In the genomic region with DNA sequence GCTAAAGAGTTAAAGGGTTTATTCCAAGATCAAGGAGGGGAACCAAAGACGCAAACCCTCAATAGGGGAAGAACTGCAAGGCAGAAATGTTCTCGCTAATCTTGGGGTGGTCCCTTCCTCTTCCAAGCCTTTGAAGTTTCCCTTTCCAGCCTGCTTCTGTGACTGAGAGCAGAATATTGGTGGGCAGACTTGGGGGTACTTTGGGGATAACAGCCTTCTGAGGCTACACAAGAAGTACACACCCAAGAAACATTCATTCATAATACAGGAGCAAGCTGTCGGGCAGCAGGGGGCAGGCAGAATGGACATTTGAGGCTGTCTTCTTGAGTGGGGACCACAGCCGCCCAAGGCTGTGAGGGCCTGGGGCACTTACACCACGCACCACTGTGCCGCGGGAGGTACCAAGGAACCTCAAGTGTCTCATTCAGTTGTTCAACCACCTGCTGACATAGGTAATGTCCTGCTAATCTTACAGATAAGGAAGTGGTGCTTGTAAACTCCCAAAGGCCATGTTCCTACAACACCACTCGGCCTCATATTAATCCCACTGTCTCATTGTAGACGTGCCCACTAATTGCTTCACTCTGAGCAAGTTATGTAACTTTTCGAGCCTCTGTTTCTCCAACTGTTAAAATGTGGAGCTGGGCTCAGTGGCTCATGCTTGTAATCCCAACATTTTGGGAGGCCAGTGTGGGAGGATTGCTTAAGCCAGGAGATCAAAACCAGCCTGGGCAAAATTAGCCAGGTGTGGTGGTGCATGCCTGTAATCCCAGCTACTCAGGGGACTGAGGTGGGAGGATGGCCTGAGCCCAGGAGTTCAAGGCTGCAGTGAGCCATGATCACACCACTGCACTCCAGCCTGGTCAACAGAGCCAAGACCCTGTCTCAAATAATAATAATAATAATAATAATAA, we compare ENCODE assay signal across 11 cellular contexts. TPM values are rescaled to one million over a fixed set of nuclear protein-coding genes. Genes with fewer than 3 reads are reported as not detected.
DNase-seq lines count a peak whose midpoint lies in the region; ATAC-seq and TF ChIP-seq lines count a peak whose summit lies in the region.
"Had no signal": no experiment of that assay in that cellular context is flagged by ENCODE, and none has a peak within 500 bp of the region (broad histone marks: within the 10 kb centered on the region; RNA-seq: fewer than 3 reads in every experiment).

No MANE protein-coding gene starts in this region.

- TF ChIP-seq CTCF in WTC11 (IDR thresholded peaks at IDR 0.05) (no peak), stomach (IDR thresholded peaks at IDR 0.05) (no peak)

- H3K4me3 ChIP-seq in stomach = peak overlapping the region in 1 of 4 donors; percentile 10
- H3K4me3 ChIP-seq: smooth muscle cell had no signal

- no peak for TF ChIP-seq EP300 in stomach (IDR thresholded peaks at IDR 0.05)

- no peaks in the 10 kb centered on the region for H3K9me3 Mint-ChIP-seq in activated CD4-positive, alpha-beta T cell treated with anti-CD3 and anti-CD28 coated beads, Interleukin-2, amount 10 ng/mL, durations not matched to agents 24 days and 14 days
- no peaks in the 10 kb centered on the region for H3K9me3 Mint-ChIP-seq in WTC11

- intact Hi-C loops in activated CD4-positive, alpha-beta T cell treated with anti-CD3 and anti-CD28 coated beads, Interleukin-2, amount 10 ng/mL, durations not matched to agents 24 days and 14 days (cut with micrococcal nuclease) = no loop called here
- intact Hi-C loops in stomach (cut with DNase I; ENCODE audit: low total_unique reads) = loop anchor here (10.0 kb wide), 1 partner anchor 263 kb away; no protein-coding TSS in a partner anchor

- H3K36me3 ChIP-seq in stomach = peaks cover 0 to 12% (median 11%) of the 10 kb centered on the region in 4 donors
- H3K36me3 ChIP-seq: breast epithelium had no signal

- peaks cover 61 to 84% (median 77%) of the 10 kb centered on the region in 4 donors for H3K4me1 ChIP-seq in stomach

- peaks cover 25% of the 10 kb centered on the region for H3K4me1 Mint-ChIP-seq in activated CD4-positive, alpha-beta T cell treated with anti-CD3 and anti-CD28 coated beads, Interleukin-2, amount 10 ng/mL, durations not matched to agents 24 days and 14 days
- H3K4me1 Mint-ChIP-seq in WTC11 = peaks cover 36% of the 10 kb centered on the region

- no peaks in the 10 kb centered on the region for H3K27me3 ChIP-seq in layer of hippocampus (ENCODE audit: control insufficient read depth, insufficient read depth, low read length)
- H3K27me3 ChIP-seq in stomach = no peaks in the 10 kb centered on the region
- H3K27me3 ChIP-seq: breast epithelium had no signal

- no peak overlapping the region for H3K27ac Mint-ChIP-seq in activated CD4-positive, alpha-beta T cell treated with anti-CD3 and anti-CD28 coated beads, Interleukin-2, amount 10 ng/mL, durations not matched to agents 24 days and 14 days
- H3K27ac Mint-ChIP-seq in WTC11 = no peak overlapping the region

- no peak for TF ChIP-seq POLR2A in stomach (IDR thresholded peaks at IDR 0.05)

- POLR2A ChIA-PET in WTC11 (lab: Charles Lee) = no interaction called here

- CTCF ChIA-PET in WTC11 (lab: Charles Lee) = interaction anchor here (0.7 to 14.8 kb wide), 2 partner anchors 18 to 146 kb away, joined by 3 to 207 read pairs; no protein-coding TSS in a partner anchor

- peaks cover 15% of the 10 kb centered on the region for H3K36me3 Mint-ChIP-seq in activated CD4-positive, alpha-beta T cell treated with anti-CD3 and anti-CD28 coated beads, Interleukin-2, amount 10 ng/mL, durations not matched to agents 24 days and 14 days (ENCODE audit: low read depth)
- peaks cover 10% of the 10 kb centered on the region for H3K36me3 Mint-ChIP-seq in WTC11

- DNase-seq in activated CD4-positive, alpha-beta T cell treated with anti-CD3 and anti-CD28 coated beads, Interleukin-2, amount 10 ng/mL, durations not matched to agents 24 days and 14 days = no peak
- DNase-seq in activated CD4-positive, alpha-beta T cell treated with anti-CD3 and anti-CD28 coated beads, Interleukin-2, amount 50 U/mL, for 4 hours = no peak
- DNase-seq in WTC11 (ENCODE audit: low spot score) (no peak), stomach (no peak), RPMI8226 (no peak)
- DNase-seq: NCI-H2171 had no signal

- no peak for ATAC-seq in WTC11
- ATAC-seq in GM21360 (IDR thresholded peaks at IDR 0.05; ENCODE audit: unreplicated experiment) = no peak
- ATAC-seq in HG03097 (IDR thresholded peaks at IDR 0.05; ENCODE audit: low FRiP score, unreplicated experiment) = no peak

- 33 to 47% (median 44%) methylated on average over 6 to 10 of the region's 10 CpGs for WGBS in stomach, 5 donors

- H3K27me3 Mint-ChIP-seq in activated CD4-positive, alpha-beta T cell treated with anti-CD3 and anti-CD28 coated beads, Interleukin-2, amount 10 ng/mL, durations not matched to agents 24 days and 14 days = no peaks in the 10 kb centered on the region
- H3K27me3 Mint-ChIP-seq in WTC11 (ENCODE audit: low read depth) = no peaks in the 10 kb centered on the region

- H3K9me3 ChIP-seq in stomach = no peaks in the 10 kb centered on the region
- H3K9me3 ChIP-seq: breast epithelium had no signal

- peak overlapping the region; percentile 69 for H3K4me3 Mint-ChIP-seq in activated CD4-positive, alpha-beta T cell treated with anti-CD3 and anti-CD28 coated beads, Interleukin-2, amount 10 ng/mL, durations not matched to agents 24 days and 14 days
- peak overlapping the region; percentile 32; the same call in 1 of the 2 replicates for H3K4me3 Mint-ChIP-seq in WTC11

- H3K27ac ChIP-seq in layer of hippocampus (ENCODE audit: low read depth, low read length) (peak overlapping the region; percentile 49), stomach (peak overlapping the region; percentile 79 to 97 (median 95))

TF ChIP-seq in WTC11, 78 proteins besides CTCF, POLR2A, EP300 and RAD21 (continues in another document):
- TF ChIP-seq, protein P1, sequence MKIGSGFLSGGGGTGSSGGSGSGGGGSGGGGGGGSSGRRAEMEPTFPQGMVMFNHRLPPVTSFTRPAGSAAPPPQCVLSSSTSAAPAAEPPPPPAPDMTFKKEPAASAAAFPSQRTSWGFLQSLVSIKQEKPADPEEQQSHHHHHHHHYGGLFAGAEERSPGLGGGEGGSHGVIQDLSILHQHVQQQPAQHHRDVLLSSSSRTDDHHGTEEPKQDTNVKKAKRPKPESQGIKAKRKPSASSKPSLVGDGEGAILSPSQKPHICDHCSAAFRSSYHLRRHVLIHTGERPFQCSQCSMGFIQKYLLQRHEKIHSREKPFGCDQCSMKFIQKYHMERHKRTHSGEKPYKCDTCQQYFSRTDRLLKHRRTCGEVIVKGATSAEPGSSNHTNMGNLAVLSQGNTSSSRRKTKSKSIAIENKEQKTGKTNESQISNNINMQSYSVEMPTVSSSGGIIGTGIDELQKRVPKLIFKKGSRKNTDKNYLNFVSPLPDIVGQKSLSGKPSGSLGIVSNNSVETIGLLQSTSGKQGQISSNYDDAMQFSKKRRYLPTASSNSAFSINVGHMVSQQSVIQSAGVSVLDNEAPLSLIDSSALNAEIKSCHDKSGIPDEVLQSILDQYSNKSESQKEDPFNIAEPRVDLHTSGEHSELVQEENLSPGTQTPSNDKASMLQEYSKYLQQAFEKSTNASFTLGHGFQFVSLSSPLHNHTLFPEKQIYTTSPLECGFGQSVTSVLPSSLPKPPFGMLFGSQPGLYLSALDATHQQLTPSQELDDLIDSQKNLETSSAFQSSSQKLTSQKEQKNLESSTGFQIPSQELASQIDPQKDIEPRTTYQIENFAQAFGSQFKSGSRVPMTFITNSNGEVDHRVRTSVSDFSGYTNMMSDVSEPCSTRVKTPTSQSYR (CRISPR knock-in tag; IDR thresholded peaks at IDR 0.05) = no peak
- TF ChIP-seq NR3C1 (CRISPR knock-in tag; conservative IDR thresholded peaks at IDR 0.05; ENCODE audit: low read depth) = no peak
- TF ChIP-seq TP53 (CRISPR knock-in tag; IDR thresholded peaks at IDR 0.05) = no peak
- TF ChIP-seq ZNF416 (CRISPR knock-in tag; IDR thresholded peaks at IDR 0.05) = no peak
- no peak for TF ChIP-seq ZNF263 (CRISPR knock-in tag; IDR thresholded peaks at IDR 0.05; ENCODE audit: low read depth)
- TF ChIP-seq ZNF423 (CRISPR knock-in tag; IDR thresholded peaks at IDR 0.05) = no peak
- TF ChIP-seq, protein P2, sequence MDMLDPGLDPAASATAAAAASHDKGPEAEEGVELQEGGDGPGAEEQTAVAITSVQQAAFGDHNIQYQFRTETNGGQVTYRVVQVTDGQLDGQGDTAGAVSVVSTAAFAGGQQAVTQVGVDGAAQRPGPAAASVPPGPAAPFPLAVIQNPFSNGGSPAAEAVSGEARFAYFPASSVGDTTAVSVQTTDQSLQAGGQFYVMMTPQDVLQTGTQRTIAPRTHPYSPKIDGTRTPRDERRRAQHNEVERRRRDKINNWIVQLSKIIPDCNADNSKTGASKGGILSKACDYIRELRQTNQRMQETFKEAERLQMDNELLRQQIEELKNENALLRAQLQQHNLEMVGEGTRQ (CRISPR knock-in tag; IDR thresholded peaks at IDR 0.05) = no peak
- no peak for TF ChIP-seq ETV6 (CRISPR knock-in tag; IDR thresholded peaks at IDR 0.05)
- TF ChIP-seq TCF7 (CRISPR knock-in tag; IDR thresholded peaks at IDR 0.05; ENCODE audit: low read depth) = no peak
- no peak for TF ChIP-seq CREB1 (CRISPR knock-in tag; IDR thresholded peaks at IDR 0.05)
- no peak for TF ChIP-seq KAT7 (CRISPR knock-in tag; IDR thresholded peaks at IDR 0.05; ENCODE audit: borderline replicate concordance)
- no peak for TF ChIP-seq ZNF219 (CRISPR knock-in tag; IDR thresholded peaks at IDR 0.05; ENCODE audit: borderline replicate concordance)
- TF ChIP-seq, protein P3, sequence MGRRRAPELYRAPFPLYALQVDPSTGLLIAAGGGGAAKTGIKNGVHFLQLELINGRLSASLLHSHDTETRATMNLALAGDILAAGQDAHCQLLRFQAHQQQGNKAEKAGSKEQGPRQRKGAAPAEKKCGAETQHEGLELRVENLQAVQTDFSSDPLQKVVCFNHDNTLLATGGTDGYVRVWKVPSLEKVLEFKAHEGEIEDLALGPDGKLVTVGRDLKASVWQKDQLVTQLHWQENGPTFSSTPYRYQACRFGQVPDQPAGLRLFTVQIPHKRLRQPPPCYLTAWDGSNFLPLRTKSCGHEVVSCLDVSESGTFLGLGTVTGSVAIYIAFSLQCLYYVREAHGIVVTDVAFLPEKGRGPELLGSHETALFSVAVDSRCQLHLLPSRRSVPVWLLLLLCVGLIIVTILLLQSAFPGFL (CRISPR knock-in tag; IDR thresholded peaks at IDR 0.05; ENCODE audit: borderline replicate concordance) = no peak
- no peak for TF ChIP-seq SOX15 (CRISPR knock-in tag; IDR thresholded peaks at IDR 0.05)
- TF ChIP-seq SMAD3 (CRISPR knock-in tag; IDR thresholded peaks at IDR 0.05; ENCODE audit: borderline replicate concordance) = no peak

RNA-seq across cellular contexts. Expression of a gene that starts 2.5 kb away (rescaled TPM):
- total RNA-seq in activated CD4-positive, alpha-beta T cell treated with anti-CD3 and anti-CD28 coated beads, Interleukin-2, amount 10 ng/mL, durations not matched to agents 24 days and 14 days = 83.3 and 84.8 TPM in 2 replicates
- total RNA-seq in WTC11 (2021) = 57.9 to 65.3 TPM (median 58.1 TPM) in 3 replicates
- 10 to 100 TPM in 4 of 5 donors, not detected in 1; 12.6 to 26.8 (median 16.8) TPM for total RNA-seq in stomach
- 10 to 100 TPM; 25.1 to 43.3 (median 34.2) TPM for polyA plus RNA-seq in stomach
